Comparison of ENCODE assay signal across 9 cellular contexts in the genomic region with DNA sequence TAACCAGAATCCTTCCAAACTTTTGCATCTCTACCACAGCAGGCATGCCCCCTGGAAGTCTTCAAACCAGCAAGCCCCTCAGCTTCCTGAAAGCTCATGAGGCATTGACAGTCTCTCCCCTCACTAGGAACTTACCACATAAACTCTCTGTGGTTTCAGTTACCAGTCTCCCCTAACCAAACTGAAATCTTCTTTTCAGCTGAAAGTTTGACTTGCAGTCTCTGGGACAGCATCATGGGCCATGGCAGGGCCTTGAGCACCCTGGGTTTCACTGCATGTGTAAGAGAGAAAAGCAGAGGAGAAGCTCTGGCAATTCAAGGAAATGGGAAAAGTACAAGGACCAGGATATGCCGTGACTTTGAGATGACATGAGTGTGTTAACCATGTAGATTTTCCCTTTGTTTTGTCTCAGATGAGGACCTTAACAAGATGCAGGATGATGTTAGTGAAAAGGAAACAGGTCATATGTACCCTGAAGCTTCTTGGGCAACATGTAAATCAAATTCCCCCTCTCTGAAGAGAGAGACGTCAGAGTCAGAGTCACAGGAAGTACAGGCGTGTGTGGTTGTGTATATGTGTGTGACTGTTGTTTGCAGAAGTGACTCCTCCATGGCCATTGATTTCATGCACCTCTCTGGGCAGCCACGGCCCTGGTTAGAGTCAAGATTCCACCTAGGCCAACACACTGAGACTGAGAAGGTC.
DNase-seq lines count a peak whose midpoint lies in the region; ATAC-seq, FAIRE-seq and TF ChIP-seq lines count a peak whose summit lies in the region.
"Had no signal": no experiment of that assay in that cellular context is flagged by ENCODE, and none has a peak within 500 bp of the region (broad histone marks: within the 10 kb centered on the region; RNA-seq: fewer than 3 reads in every experiment).

No MANE protein-coding gene starts in this region.

- ATAC-seq in GM18868 (IDR thresholded peaks at IDR 0.05; ENCODE audit: unreplicated experiment) (peak; percentile 86), GM21737 (IDR thresholded peaks at IDR 0.05; ENCODE audit: unreplicated experiment) (peak; percentile 83), lower lobe of right lung (peak; percentile 35 to 65)

- no peak for FAIRE-seq in RCC 7860 (lab: Jason Lieb, UNC)

- TF ChIP-seq CTCF in lower lobe of right lung (IDR thresholded peaks at IDR 0.05), result no peak
- no peak for TF ChIP-seq CTCF in Peyer's patch (IDR thresholded peaks at IDR 0.05)

- H3K27me3 ChIP-seq in lower lobe of right lung (ENCODE audit: low read depth), result no peaks in the 10 kb centered on the region
- no peaks in the 10 kb centered on the region for H3K27me3 ChIP-seq in Peyer's patch

- intact Hi-C loops in lower lobe of right lung (cut with DNase I), result no loop called here

- no peaks in the 10 kb centered on the region for H3K36me3 ChIP-seq in lower lobe of right lung
- no peaks in the 10 kb centered on the region for H3K36me3 ChIP-seq in Peyer's patch

- no peak for TF ChIP-seq POLR2A in Peyer's patch (IDR thresholded peaks at IDR 0.05)

- H3K27ac ChIP-seq in lower lobe of right lung (no peak overlapping the region), Peyer's patch (peak overlapping the region in 1 of 4 donors; percentile 66)

- H3K4me1 ChIP-seq in lower lobe of right lung, result no peaks in the 10 kb centered on the region
- peaks cover 0 to 4% (median 0%) of the 10 kb centered on the region in 4 donors for H3K4me1 ChIP-seq in Peyer's patch

- DNase-seq in HT1080 (ENCODE audit: low read depth), result peak; percentile 31
- DNase-seq in lower lobe of right lung, result no peak
- no peak for DNase-seq in NCI-H1930 (lab: John Stamatoyannopoulos, UW)
- DNase-seq in RCC 7860 (ENCODE audit: low spot score), result no peak
- no peak for DNase-seq in HuH-7 (ENCODE audit: low spot score)
- DNase-seq in Peyer's patch, result no peak
- DNase-seq: anterior cingulate cortex had no signal

- H3K4me3 ChIP-seq in lower lobe of right lung, result no peak overlapping the region
- no peak overlapping the region for H3K4me3 ChIP-seq in Peyer's patch

- H3K9me3 ChIP-seq in lower lobe of right lung (no peaks in the 10 kb centered on the region), Peyer's patch (no peaks in the 10 kb centered on the region)
